ENCODE assay signal across 10 cellular contexts in genomic region chr22:23192133-23192532, GRCh38. TPM values are rescaled to one million over a fixed set of nuclear protein-coding genes. Genes with fewer than 3 reads are reported as not detected.
A peak's percentile ranks its signal among the peaks of the same experiment; 100 is the strongest.
DNase-seq lines count a peak whose midpoint lies in the region; ATAC-seq and TF ChIP-seq lines count a peak whose summit lies in the region.
"Had no signal": no experiment of that assay in that cellular context is flagged by ENCODE, and none has a peak within 500 bp of the region (broad histone marks: within the 10 kb centered on the region; RNA-seq: fewer than 3 reads in every experiment).

No MANE protein-coding gene starts in this region.

- CTCF ChIA-PET in GM10248 (lab: Yijun Ruan, JAX): no interaction called here

- peaks cover 58% of the 10 kb centered on the region for H3K36me3 ChIP-seq in endodermal cell (ENCODE audit: control insufficient read depth, insufficient read depth, low read length)

- no peak overlapping the region for H3K27ac ChIP-seq in endodermal cell (ENCODE audit: low read depth, low read length)

- peak; percentile 8 for DNase-seq in SIG-M5 treated with dmso at 0.1 percent for 504 hours (lab: John Stamatoyannopoulos, UW; ENCODE audit: unreplicated experiment)
- no peak for DNase-seq in SIG-M5 (lab: John Stamatoyannopoulos, UW)
- peak; percentile 12 for DNase-seq in NCI-H2227 treated with DMSO at 0.1 percent for 48 hours (lab: John Stamatoyannopoulos, UW)
- peak; percentile 70 for DNase-seq in endodermal cell
- DNase-seq in retina: peak; percentile 45
- DNase-seq in HK-2 (ENCODE audit: unreplicated experiment): no peak
- no peak for DNase-seq in GM10248 (ENCODE audit: extremely low spot score)
- DNase-seq: ACHN had no signal

- H3K4me1 ChIP-seq in endodermal cell (ENCODE audit: control insufficient read depth, insufficient read depth, low read length): peaks cover 8% of the 10 kb centered on the region

- H3K27me3 ChIP-seq in endodermal cell (ENCODE audit: control insufficient read depth, insufficient read depth, low read length, poor library complexity, severe bottlenecking): no peaks in the 10 kb centered on the region

- H3K4me3 ChIP-seq in endodermal cell (ENCODE audit: low read length): no peak overlapping the region

- H3K36me3 Mint-ChIP-seq in endodermal cell (ENCODE audit: low read depth): peaks cover 49% of the 10 kb centered on the region

- ATAC-seq in HG03280 (IDR thresholded peaks at IDR 0.05; ENCODE audit: unreplicated experiment): no peak

- POLR2A ChIA-PET in GM10248 (lab: Yijun Ruan, JAX): no interaction called here

- peak overlapping the region; percentile 32 for H3K27ac Mint-ChIP-seq in endodermal cell

- no peak for TF ChIP-seq CTCF in endodermal cell (conservative IDR thresholded peaks at IDR 0.05)
- no peak for TF ChIP-seq CTCF in GM10248 (IDR thresholded peaks at IDR 0.05; ENCODE audit: control extremely low read depth, extremely low read depth, low read depth, missing control alignments)

- no peak overlapping the region for H3K9ac ChIP-seq in endodermal cell (ENCODE audit: extremely low read depth, low read length, poor library complexity, severe bottlenecking)

- no peaks in the 10 kb centered on the region for H3K27me3 Mint-ChIP-seq in endodermal cell (ENCODE audit: insufficient read depth)

- no peaks in the 10 kb centered on the region for H3K9me3 ChIP-seq in endodermal cell (ENCODE audit: control insufficient read depth, low read length)

- no peaks in the 10 kb centered on the region for H3K9me3 Mint-ChIP-seq in endodermal cell

- peaks cover 39% of the 10 kb centered on the region for H3K4me1 Mint-ChIP-seq in endodermal cell

- no peak overlapping the region for H3K4me3 Mint-ChIP-seq in endodermal cell

- WGBS in endodermal cell (ENCODE audit: insufficient coverage in 1 of 2, insufficient read length in 1 of 2), 2 experiments: 87% methylated on average over 4 to 5 of the region's 5 CpGs

RNA-seq across cellular contexts. Expression of gene BCR, which starts 11.8 kb away (rescaled TPM):
- 100 to 1,000 TPM; 102 to 172 TPM for total RNA-seq in endodermal cell
- polyA plus RNA-seq in endodermal cell (2013, experiment 1 of 2): 52.0 TPM
- polyA plus RNA-seq in endodermal cell (2013, experiment 2 of 2): 54.4 TPM

RNA-seq across cellular contexts. Expression of gene RAB36, which starts 46.9 kb away (rescaled TPM):
- 1 to 10 TPM; 2.6 to 3.3 TPM for total RNA-seq in endodermal cell
- polyA plus RNA-seq in endodermal cell (2013, experiment 1 of 2): 6.8 TPM
- 6.4 TPM for polyA plus RNA-seq in endodermal cell (2013, experiment 2 of 2)

RNA-seq across cellular contexts. Expression of gene RSPH14, which starts 50.3 kb away (rescaled TPM):
- 1 to 10 TPM in 1 of 2 donors, under 1 TPM in 1; 0.35 to 2.3 TPM for total RNA-seq in endodermal cell
- polyA plus RNA-seq in endodermal cell (2013, experiment 1 of 2): 1.4 TPM
- 1.5 TPM for polyA plus RNA-seq in endodermal cell (2013, experiment 2 of 2)
- total RNA-seq: myocyte had no signal

Comparison
In these comparisons a context has a peak if more than half of its experiments do, and no peak if none do; other contexts are left out.
1. DNase-seq: peak in SIG-M5 treated with dmso at 0.1 percent for 504 hours (single experiment), NCI-H2227 treated with DMSO at 0.1 percent for 48 hours (single experiment), endodermal cell (single experiment) and retina (single experiment); none in SIG-M5 (single experiment), HK-2 (single experiment) and GM10248 (single experiment).